1 cellular context compared by ENCODE assay signal in genomic region chr7:152176797-152177196, GRCh38.
A peak's percentile ranks its signal among the peaks of the same experiment; 100 is the strongest.
TF ChIP-seq lines count a peak whose summit lies in the region.

No MANE protein-coding gene starts in this region.

TF ChIP-seq in GM12878, 131 proteins besides CTCF, POLR2A, EP300 and RAD21 (continued from another document):
- peak; percentile 10 for TF ChIP-seq CUX1 (IDR thresholded peaks at IDR 0.05; ENCODE audit: insufficient replicate concordance, low read depth, low read length)
- no peak for TF ChIP-seq RCOR1 (conservative IDR thresholded peaks at IDR 0.05; ENCODE audit: low read depth, low read length)
- TF ChIP-seq ZSCAN29 (IDR thresholded peaks at IDR 0.05), result no peak
- peak; percentile 24; the same call in 1 of the 2 replicates for TF ChIP-seq MTA2 (IDR thresholded peaks at IDR 0.05; ENCODE audit: low read depth)
- TF ChIP-seq BCL11A (IDR thresholded peaks at IDR 0.05; ENCODE audit: low read depth, low read length), result no peak
- no peak for TF ChIP-seq NR2C1 (IDR thresholded peaks at IDR 0.05)
- TF ChIP-seq RUNX3 (IDR thresholded peaks at IDR 0.05; ENCODE audit: low read length), result peak; percentile 44
